Comparison of ENCODE assay signal across 25 cellular contexts in the genomic region with DNA sequence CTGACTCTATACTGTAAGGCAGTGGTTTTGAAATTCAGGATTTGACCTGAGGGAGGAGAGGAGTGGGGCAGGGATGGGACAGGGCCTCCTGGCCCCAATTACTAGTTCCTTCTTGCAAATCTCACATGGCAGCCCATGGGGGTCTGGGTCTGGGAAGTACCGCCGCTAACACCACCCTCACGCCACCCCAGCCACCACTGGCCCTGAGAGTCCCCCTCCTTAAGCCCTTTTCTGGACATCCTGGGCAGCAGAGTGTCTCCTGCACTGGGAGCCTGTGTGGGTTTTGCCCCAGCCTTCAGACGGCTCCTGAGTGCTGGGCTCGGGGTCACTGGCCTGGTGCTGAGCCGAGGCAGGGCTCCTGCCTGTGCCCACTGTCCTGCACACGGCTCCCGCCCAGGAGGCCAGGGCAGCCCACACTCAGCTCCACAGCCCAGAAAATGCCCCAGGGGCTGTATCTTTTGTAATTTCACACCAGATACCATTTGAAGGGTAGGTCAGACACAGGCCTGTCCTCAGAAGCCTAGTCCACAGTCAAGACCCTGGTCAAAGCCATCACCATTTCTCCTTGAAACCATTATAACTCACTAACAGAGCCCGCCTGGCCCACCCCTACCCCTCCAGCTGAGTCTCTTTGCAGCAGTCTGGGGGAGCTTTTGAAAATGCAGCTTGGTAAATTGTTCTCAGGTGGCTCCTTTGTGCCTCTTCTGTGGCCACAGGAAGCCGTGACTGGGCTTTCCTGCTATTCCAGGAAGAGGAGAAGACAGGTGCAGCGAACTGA. TPM values are rescaled to one million over a fixed set of nuclear protein-coding genes. Genes with fewer than 3 reads are reported as not detected.
DNase-seq lines count a peak whose midpoint lies in the region; ATAC-seq, FAIRE-seq and TF ChIP-seq lines count a peak whose summit lies in the region.
"Had no signal": no experiment of that assay in that cellular context is flagged by ENCODE, and none has a peak within 500 bp of the region (broad histone marks: within the 10 kb centered on the region; RNA-seq: fewer than 3 reads in every experiment).

No MANE protein-coding gene starts in this region.

- H3K27me3 Mint-ChIP-seq in H9 (ENCODE audit: low read depth): peaks cover 1% of the 10 kb centered on the region; the same call in 1 of the 2 replicates
- H3K27me3 Mint-ChIP-seq in activated CD4-positive, alpha-beta memory T cell treated with anti-CD3 and anti-CD28 coated beads, Interleukin-2, amount 10 ng/mL, durations not matched to agents 7 days and 5 days: peaks cover 7% of the 10 kb centered on the region
- H3K27me3 Mint-ChIP-seq: activated naive CD8-positive, alpha-beta T cell had no signal

- no peak overlapping the region for H2AFZ ChIP-seq in H9 (ENCODE audit: low read length)
- H2AFZ ChIP-seq: hepatocyte had no signal

- H3K79me2 ChIP-seq in H9 (ENCODE audit: insufficient read depth, low read length): no peaks in the 10 kb centered on the region
- H3K79me2 ChIP-seq: hepatocyte had no signal

- no peak overlapping the region for H2BK5ac ChIP-seq in H9 (ENCODE audit: insufficient read length, low read length)

- no peaks in the 10 kb centered on the region for H3K36me3 ChIP-seq in small intestine (ENCODE audit: control insufficient read depth in 2 of 2, insufficient read depth in 2 of 2, low read length in 2 of 2)
- H3K36me3 ChIP-seq: prostate gland, thyroid gland had no signal

- H3K27me3 ChIP-seq in H9 (ENCODE audit: insufficient read depth, low read length): no peaks in the 10 kb centered on the region
- H3K27me3 ChIP-seq in small intestine (ENCODE audit: control insufficient read depth in 2 of 2, insufficient read depth in 2 of 2, low read length in 2 of 2): no peaks in the 10 kb centered on the region
- H3K27me3 ChIP-seq: foreskin keratinocyte, hepatocyte, thyroid gland had no signal

- no peak overlapping the region for H3K4me3 Mint-ChIP-seq in H9
- no peak overlapping the region for H3K4me3 Mint-ChIP-seq in activated CD4-positive, alpha-beta memory T cell treated with anti-CD3 and anti-CD28 coated beads, Interleukin-2, amount 10 ng/mL, durations not matched to agents 7 days and 5 days
- H3K4me3 Mint-ChIP-seq: activated naive CD8-positive, alpha-beta T cell; activated T-helper 1 cell treated with anti-CD3 and anti-CD28 coated beads, Interleukin-12 subunit alpha, Interleukin-12 subunit beta, Interleukin-2, Interleukin-4 antibody, amounts not matched to agents 30 ng/mL and 10 ng/mL and 1 ng/mL, durations not matched to agents 14 hours and 24 hours and 36 hours had no signal

- H3K56ac ChIP-seq in H9 (ENCODE audit: insufficient read length, low read depth, low read length): no peak overlapping the region

- no peak for TF ChIP-seq CTCF in H9 (conservative IDR thresholded peaks at IDR 0.05)

- H3K27ac Mint-ChIP-seq in H9: no peak overlapping the region
- no peak overlapping the region for H3K27ac Mint-ChIP-seq in activated CD4-positive, alpha-beta memory T cell treated with anti-CD3 and anti-CD28 coated beads, Interleukin-2, amount 10 ng/mL, durations not matched to agents 7 days and 5 days
- H3K27ac Mint-ChIP-seq: activated naive CD8-positive, alpha-beta T cell; activated T-helper 1 cell treated with anti-CD3 and anti-CD28 coated beads, Interleukin-12 subunit alpha, Interleukin-12 subunit beta, Interleukin-2, Interleukin-4 antibody, amounts not matched to agents 30 ng/mL and 10 ng/mL and 1 ng/mL, durations not matched to agents 14 hours and 24 hours and 36 hours had no signal

- no peak overlapping the region for H3T11ph ChIP-seq in H9 (ENCODE audit: low read length)

- DNase-seq in NCI-H1092 (lab: John Stamatoyannopoulos, UW) (peak; percentile 51), NCI-H1092 treated with DMSO at 0.1 percent for 48 hours (lab: John Stamatoyannopoulos, UW) (no peak), H9 (no peak), posterior vena cava (ENCODE audit: low spot score) (peak; percentile 72), small intestine (no peak), GOT3 (lab: John Stamatoyannopoulos, UW) (no peak)
- peak; percentile 5 for DNase-seq in activated CD4-positive, alpha-beta memory T cell treated with anti-CD3 and anti-CD28 coated beads, Interleukin-2, amount 10 ng/mL, durations not matched to agents 7 days and 5 days
- DNase-seq: activated CD4-positive, alpha-beta T cell treated with anti-CD3 and anti-CD28 coated beads for 1 hour; cerebellar nuclear complex; foreskin keratinocyte; NCI-H1105; NCI-H2029 treated with DMSO at 0.1 percent for 48 hours; NCI-H524 treated with DMSO at 0.1 percent for 48 hours; stimulated activated CD4-positive, alpha-beta T cell treated with anti-CD3 and anti-CD28 coated beads, Interleukin-2, amount 100 ng/mL, for 48 hours; stimulated activated naive CD4-positive, alpha-beta T cell treated with Interleukin-2 at 50 U/mL for 16 hours had no signal

- H3K4me2 ChIP-seq in H9 (ENCODE audit: insufficient read depth, insufficient read length, low read length): no peak overlapping the region
- H3K4me2 ChIP-seq: hepatocyte had no signal

- CTCF ChIA-PET in activated CD4-positive, alpha-beta memory T cell treated with anti-CD3 and anti-CD28 coated beads, Interleukin-2, amount 10 ng/mL, durations not matched to agents 7 days and 5 days (lab: Charles Lee): no interaction called here

- H3K4ac ChIP-seq in H9 (ENCODE audit: low read depth, low read length): no peak overlapping the region

- H3K27ac ChIP-seq in H9 (ENCODE audit: insufficient read length, low read depth, low read length) (no peak overlapping the region), small intestine (ENCODE audit: low read depth in 1 of 2, low read length in 1 of 2) (no peak overlapping the region)
- H3K27ac ChIP-seq: 22Rv1, foreskin keratinocyte, hepatocyte, prostate gland, thyroid gland had no signal

- no peak overlapping the region for H4K5ac ChIP-seq in H9 (ENCODE audit: insufficient read length, low read depth, low read length)

- H3K4me1 ChIP-seq in H9 (ENCODE audit: insufficient read depth, low read length) (no peaks in the 10 kb centered on the region), small intestine (ENCODE audit: control insufficient read depth in 2 of 2, insufficient read depth in 1 of 2, low read depth in 1 of 2, low read length in 1 of 2) (no peaks in the 10 kb centered on the region)
- H3K4me1 ChIP-seq: foreskin keratinocyte, prostate gland had no signal

- no peak overlapping the region for H2BK20ac ChIP-seq in H9 (ENCODE audit: low read depth, low read length, poor library complexity, severe bottlenecking)

- no peaks in the 10 kb centered on the region for H3K9me3 ChIP-seq in H9 (ENCODE audit: control insufficient read depth, low read depth, low read length)
- no peaks in the 10 kb centered on the region for H3K9me3 ChIP-seq in small intestine (ENCODE audit: control insufficient read depth, low read depth)
- H3K9me3 ChIP-seq: prostate gland, thyroid gland had no signal

- H2BK15ac ChIP-seq in H9 (ENCODE audit: low read depth, low read length): no peak overlapping the region

- WGBS in H9 (ENCODE audit: extremely low coverage, insufficient read length, low lambda C conversion rate): no CpG with 5 or more reads among the region's 11 CpGs
- 86 to 90% (median 90%) methylated on average over 11 of the region's 11 CpGs for WGBS in small intestine, 3 donors

- no peaks in the 10 kb centered on the region for H3K23me2 ChIP-seq in H9 (ENCODE audit: insufficient read length, low read depth, low read length, poor library complexity, severe bottlenecking)

- H3K9me3 Mint-ChIP-seq in H9: no peaks in the 10 kb centered on the region; a peak in 1 of 5 replicates
- H3K9me3 Mint-ChIP-seq in activated CD4-positive, alpha-beta memory T cell treated with anti-CD3 and anti-CD28 coated beads, Interleukin-2, amount 10 ng/mL, durations not matched to agents 7 days and 5 days: no peaks in the 10 kb centered on the region
- H3K9me3 Mint-ChIP-seq: activated T-helper 1 cell treated with anti-CD3 and anti-CD28 coated beads, Interleukin-12 subunit alpha, Interleukin-12 subunit beta, Interleukin-2, Interleukin-4 antibody, amounts not matched to agents 30 ng/mL and 10 ng/mL and 1 ng/mL, durations not matched to agents 14 hours and 24 hours and 36 hours had no signal

- H4K20me1 ChIP-seq in H9 (ENCODE audit: control insufficient read depth, insufficient read depth, insufficient read length): no peaks in the 10 kb centered on the region

- H2AK5ac ChIP-seq in H9 (ENCODE audit: insufficient read length, low read length): no peak overlapping the region

- no peaks in the 10 kb centered on the region for H3K79me1 ChIP-seq in H9 (ENCODE audit: insufficient read depth, low read depth, low read length, poor library complexity, severe bottlenecking)

- H3K23ac ChIP-seq in H9 (ENCODE audit: insufficient read length, low read depth, low read length): no peak overlapping the region

- H2BK12ac ChIP-seq in H9 (ENCODE audit: insufficient read length, low read depth, low read length): no peak overlapping the region

- H2BK120ac ChIP-seq in H9 (ENCODE audit: low read depth, low read length, poor library complexity, severe bottlenecking): no peak overlapping the region

- no peak overlapping the region for H3K9ac ChIP-seq in H9 (ENCODE audit: extremely low read depth, insufficient read length, low read length)

- H3K18ac ChIP-seq in H9 (ENCODE audit: insufficient read length, low read depth, low read length): no peak overlapping the region

- peaks cover 11 to 12% of the 10 kb centered on the region in 2 experiments for H3K4me1 Mint-ChIP-seq in H9
- no peaks in the 10 kb centered on the region for H3K4me1 Mint-ChIP-seq in activated CD4-positive, alpha-beta memory T cell treated with anti-CD3 and anti-CD28 coated beads, Interleukin-2, amount 10 ng/mL, durations not matched to agents 7 days and 5 days

- no peak overlapping the region for H4K8ac ChIP-seq in H9 (replicated peaks; ENCODE audit: insufficient read length, low read depth, low read length)

- POLR2A ChIA-PET in activated CD4-positive, alpha-beta memory T cell treated with anti-CD3 and anti-CD28 coated beads, Interleukin-2, amount 10 ng/mL, durations not matched to agents 7 days and 5 days (lab: Charles Lee): no interaction called here

- no peak overlapping the region for H4K91ac ChIP-seq in H9 (ENCODE audit: insufficient read length, low read depth, low read length)

- H3K4me3 ChIP-seq in small intestine (ENCODE audit: low read depth in 1 of 2, low read length in 2 of 2): no peak overlapping the region
- H3K4me3 ChIP-seq: hepatocyte, prostate gland, thyroid gland had no signal

- no peak for FAIRE-seq in small intestine (lab: Jason Lieb, UNC)
- FAIRE-seq: astrocyte, TTC549 had no signal

- no peak for ATAC-seq in HG02938 (IDR thresholded peaks at IDR 0.05; ENCODE audit: unreplicated experiment)
- ATAC-seq: foreskin keratinocyte had no signal

- H3K36me3 Mint-ChIP-seq in H9 (ENCODE audit: insufficient read depth in 1 of 3, low read depth in 3 of 3): no peaks in the 10 kb centered on the region
- no peaks in the 10 kb centered on the region for H3K36me3 Mint-ChIP-seq in activated CD4-positive, alpha-beta memory T cell treated with anti-CD3 and anti-CD28 coated beads, Interleukin-2, amount 10 ng/mL, durations not matched to agents 7 days and 5 days (ENCODE audit: low read depth)
- H3K36me3 Mint-ChIP-seq: activated naive CD8-positive, alpha-beta T cell had no signal

- intact Hi-C loops in posterior vena cava (cut with DNase I): no loop called here

- H3K14ac ChIP-seq in H9 (ENCODE audit: insufficient read depth, low read length): 0 out of 2 replicates have a peak overlapping the region, but pooled peaks have one; percentile 63

RNA-seq across cellular contexts. Expression of a gene that starts 55.1 kb away (rescaled TPM):
- total RNA-seq in H9 (2021): 2.3 TPM in 2 replicates
- total RNA-seq in activated CD4-positive, alpha-beta memory T cell treated with anti-CD3 and anti-CD28 coated beads, Interleukin-2, amount 10 ng/mL, durations not matched to agents 7 days and 5 days: not detected
- total RNA-seq in posterior vena cava: under 1 TPM; 0.29 to 0.88 TPM
- polyA plus RNA-seq in small intestine: under 1 TPM in 1 of 3 donors, not detected in 2; 0.24 TPM
- total RNA-seq: activated T-helper 1 cell treated with anti-CD3 and anti-CD28 coated beads, Interleukin-12 subunit alpha, Interleukin-12 subunit beta, Interleukin-2, Interleukin-4 antibody, amounts not matched to agents 30 ng/mL and 10 ng/mL and 1 ng/mL, durations not matched to agents 14 hours and 24 hours and 36 hours; mononuclear cell had no signal

RNA-seq across cellular contexts. Expression of a gene that starts 58.0 kb away (rescaled TPM):
- total RNA-seq in H9 (2021): 30.0 and 32.0 TPM in 2 replicates
- 100 to 1,000 TPM; 130 to 131 TPM for total RNA-seq in activated CD4-positive, alpha-beta memory T cell treated with anti-CD3 and anti-CD28 coated beads, Interleukin-2, amount 10 ng/mL, durations not matched to agents 7 days and 5 days
- total RNA-seq in posterior vena cava: 10 to 100 TPM; 49.2 to 84.8 TPM
- 10 to 100 TPM in 2 of 3 donors, 1 to 10 TPM in 1; 6.7 to 40.7 (median 16.8) TPM for polyA plus RNA-seq in small intestine

Comparison
In these comparisons a context has a peak if more than half of its experiments do, and no peak if none do; other contexts are left out.
1. DNase-seq: peak in NCI-H1092 (single experiment), activated CD4-positive, alpha-beta memory T cell treated with anti-CD3 and anti-CD28 coated beads, Interleukin-2, amount 10 ng/mL, durations not matched to agents 7 days and 5 days (single experiment) and posterior vena cava (single experiment); none in NCI-H1092 treated with DMSO at 0.1 percent for 48 hours (single experiment), H9 (single experiment), small intestine (single experiment) and GOT3 (single experiment).